8 cellular contexts compared by ENCODE assay signal in the genomic region with DNA sequence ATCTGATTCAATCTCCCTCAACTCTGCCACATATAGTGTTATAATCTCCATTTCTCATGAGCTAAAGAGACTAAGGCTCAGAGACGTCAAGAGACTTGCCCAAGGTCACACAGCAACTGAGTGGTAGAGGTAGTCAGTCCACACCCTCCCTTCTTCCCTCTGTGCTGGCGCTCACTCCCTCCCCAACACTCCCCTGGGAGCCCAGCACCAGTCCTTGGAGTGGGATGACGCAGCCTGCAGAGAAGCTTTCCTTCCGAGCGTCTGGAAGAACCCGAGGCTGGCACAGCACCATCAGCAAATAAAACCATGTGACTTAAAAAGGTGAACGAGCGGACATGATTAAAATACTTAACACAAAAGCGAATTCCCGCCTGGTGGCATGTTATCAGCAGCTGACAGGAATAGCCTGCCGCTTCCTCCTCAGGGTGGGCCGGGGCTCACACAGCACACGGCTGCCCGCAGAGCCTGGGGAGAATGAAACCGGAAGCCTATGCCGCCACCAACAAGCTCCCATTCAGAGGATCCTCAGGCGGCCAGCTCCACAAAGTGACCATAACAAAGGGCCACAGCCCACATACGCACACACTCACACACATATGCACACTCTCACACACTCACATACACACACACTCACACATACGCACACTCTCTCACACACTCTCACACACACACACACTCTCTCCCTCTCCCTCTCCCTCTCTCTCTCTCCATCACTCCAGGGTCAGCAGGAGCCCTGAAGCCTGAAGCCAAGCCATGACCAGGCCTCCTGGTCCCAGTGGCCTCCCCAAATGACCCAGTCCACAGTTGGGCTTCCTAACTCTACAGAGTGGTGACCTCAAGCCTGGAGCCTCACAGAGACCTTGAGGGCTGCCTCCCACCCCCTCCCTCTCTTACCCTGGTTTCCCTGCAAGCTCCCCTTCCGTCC.
A peak's percentile ranks its signal among the peaks of the same experiment; 100 is the strongest.
DNase-seq lines count a peak whose midpoint lies in the region; ATAC-seq and TF ChIP-seq lines count a peak whose summit lies in the region.

No MANE protein-coding gene starts in this region.

- POLR2A ChIA-PET in GM10248 (lab: Yijun Ruan, JAX) (no interaction called here), T-cell (lab: Charles Lee) (no interaction called here)

- H3K9ac ChIP-seq in endodermal cell (ENCODE audit: extremely low read depth, low read length, poor library complexity, severe bottlenecking) (no peak overlapping the region), mesendoderm (ENCODE audit: low read length) (peak overlapping the region; percentile 33)

- peak overlapping the region; percentile 8 for H2BK120ac ChIP-seq in mesendoderm (ENCODE audit: low read depth, low read length)

- WGBS in endodermal cell (ENCODE audit: insufficient coverage in 1 of 2, insufficient read length in 1 of 2), 2 experiments: 14 to 15% methylated on average over 11 to 20 of the region's 20 CpGs
- WGBS in mesendoderm (ENCODE audit: extremely low coverage, insufficient coverage, low lambda C conversion rate): 100% methylated on average over 1 of the region's 20 CpGs
- WGBS in tibial nerve, 2 donors: 30 to 34% methylated on average over 19 to 20 of the region's 20 CpGs

- ATAC-seq in HG03139 (IDR thresholded peaks at IDR 0.05; ENCODE audit: unreplicated experiment) (peak; percentile 32), T-cell (replicated peaks in 1 of 4) (peak; percentile 69 to 78 (median 72)), GM19452 (IDR thresholded peaks at IDR 0.05; ENCODE audit: unreplicated experiment) (no peak), HG03571 (IDR thresholded peaks at IDR 0.05; ENCODE audit: unreplicated experiment) (no peak)

- peak overlapping the region; percentile 86 for H3K56ac ChIP-seq in mesendoderm (ENCODE audit: low read length)

- H3K4me1 Mint-ChIP-seq in T-cell: peaks cover 37 to 53% (median 51%) of the 10 kb centered on the region in 3 donors
- H3K4me1 Mint-ChIP-seq in endodermal cell: peaks cover 50% of the 10 kb centered on the region

- H3K23ac ChIP-seq in mesendoderm (ENCODE audit: low read length): peak overlapping the region; percentile 7

- H3K27me3 ChIP-seq in endodermal cell (ENCODE audit: control insufficient read depth, insufficient read depth, low read length, poor library complexity, severe bottlenecking) (no peaks in the 10 kb centered on the region), mesendoderm (ENCODE audit: insufficient read depth, low read length, poor library complexity) (no peaks in the 10 kb centered on the region), tibial nerve (no peaks in the 10 kb centered on the region)

- TF ChIP-seq EP300 in tibial nerve (IDR thresholded peaks at IDR 0.05): peak; percentile 20 to 66

- H4K5ac ChIP-seq in mesendoderm (ENCODE audit: low read length): no peak overlapping the region

- H3K27ac ChIP-seq in endodermal cell (ENCODE audit: low read depth, low read length): peak overlapping the region; percentile 69
- peak overlapping the region; percentile 81 for H3K27ac ChIP-seq in mesendoderm (ENCODE audit: low read depth, low read length)
- peak overlapping the region in 3 of 4 donors; percentile 49 to 71 (median 68) for H3K27ac ChIP-seq in tibial nerve

- CTCF ChIA-PET in GM10248 (lab: Yijun Ruan, JAX): interaction anchor here (1.0 to 2.1 kb wide), 7 partner anchors 8 to 468 kb away, joined by 3 to 6 read pairs (median 4); no protein-coding TSS in a partner anchor
- CTCF ChIA-PET in T-cell (lab: Charles Lee): no interaction called here

- H3K18ac ChIP-seq in mesendoderm (ENCODE audit: low read length): peak overlapping the region; percentile 5

- H3K9me3 ChIP-seq in endodermal cell (ENCODE audit: control insufficient read depth, low read length) (no peaks in the 10 kb centered on the region), tibial nerve (no peaks in the 10 kb centered on the region)

- H3K36me3 Mint-ChIP-seq in T-cell (peaks cover 3% of the 10 kb centered on the region), endodermal cell (ENCODE audit: low read depth) (no peaks in the 10 kb centered on the region)

- peak overlapping the region; percentile 19 for H3K4me2 ChIP-seq in mesendoderm (ENCODE audit: low read length)

- peaks cover 29% of the 10 kb centered on the region for H3K4me1 ChIP-seq in endodermal cell (ENCODE audit: control insufficient read depth, insufficient read depth, low read length)
- peaks cover 24% of the 10 kb centered on the region for H3K4me1 ChIP-seq in mesendoderm (ENCODE audit: control insufficient read depth, low read depth, low read length)
- H3K4me1 ChIP-seq in tibial nerve: peaks cover 0 to 52% (median 22%) of the 10 kb centered on the region in 4 donors

- H3K79me2 ChIP-seq in mesendoderm (ENCODE audit: control insufficient read depth, insufficient read depth, low read length): no peaks in the 10 kb centered on the region

- H3K4me3 Mint-ChIP-seq in T-cell: peak overlapping the region; percentile 66 to 80 (median 77)
- peak overlapping the region; percentile 29 for H3K4me3 Mint-ChIP-seq in endodermal cell

- no peak overlapping the region for H3K4ac ChIP-seq in mesendoderm (ENCODE audit: low read depth, low read length)

- H2BK15ac ChIP-seq in mesendoderm (replicated peaks; ENCODE audit: low read depth): no peak overlapping the region

- H3K27ac Mint-ChIP-seq in T-cell: peak overlapping the region; percentile 53 to 57
- peak overlapping the region; percentile 89 for H3K27ac Mint-ChIP-seq in endodermal cell

- H3K27me3 Mint-ChIP-seq in T-cell (peaks cover 0 to 4% of the 10 kb centered on the region in 2 donors), endodermal cell (ENCODE audit: insufficient read depth) (no peaks in the 10 kb centered on the region)

- TF ChIP-seq CTCF in GM10248 (IDR thresholded peaks at IDR 0.05; ENCODE audit: control extremely low read depth, extremely low read depth, low read depth, missing control alignments) (no peak), endodermal cell (conservative IDR thresholded peaks at IDR 0.05) (no peak), tibial nerve (IDR thresholded peaks at IDR 0.05) (no peak)

- TF ChIP-seq POLR2A in tibial nerve (IDR thresholded peaks at IDR 0.05): no peak

- H4K8ac ChIP-seq in mesendoderm (ENCODE audit: low read depth, low read length): no peak overlapping the region

- H3K9me3 Mint-ChIP-seq in T-cell (no peaks in the 10 kb centered on the region), endodermal cell (no peaks in the 10 kb centered on the region)

- H3K36me3 ChIP-seq in endodermal cell (ENCODE audit: control insufficient read depth, insufficient read depth, low read length) (peaks cover 9% of the 10 kb centered on the region), mesendoderm (ENCODE audit: control insufficient read depth, insufficient read depth, low read length) (no peaks in the 10 kb centered on the region), tibial nerve (no peaks in the 10 kb centered on the region)

- peak overlapping the region; percentile 70 for H2BK5ac ChIP-seq in mesendoderm (ENCODE audit: low read length)

- H2AK5ac ChIP-seq in mesendoderm (ENCODE audit: low read length): peak overlapping the region; percentile 57

- peak; percentile 48 for DNase-seq in GM10248 (ENCODE audit: extremely low spot score)
- DNase-seq in T-cell: peak in 24 of 34 experiments; percentile 6 to 46 (median 20)
- peak; percentile 80 for DNase-seq in endodermal cell
- DNase-seq in mesendoderm: peak; percentile 93
- DNase-seq in tibial nerve (ENCODE audit: low spot score in 2 of 2): no peak

- H3K4me3 ChIP-seq in endodermal cell (ENCODE audit: low read length) (peak overlapping the region; percentile 62), mesendoderm (ENCODE audit: low read length) (no peak overlapping the region), tibial nerve (peak overlapping the region in 3 of 4 donors; percentile 2 to 35 (median 22))

- H3K79me1 ChIP-seq in mesendoderm (ENCODE audit: low read length): peaks cover 9% of the 10 kb centered on the region

Comparison
In these comparisons a context has a peak if more than half of its experiments do, and no peak if none do; other contexts are left out.
1. DNase-seq: peak in GM10248 (single experiment), T-cell (24 of 34), endodermal cell (single experiment) and mesendoderm (single experiment); none in tibial nerve (0 of 2).
2. ATAC-seq: peak in HG03139 (single experiment) and T-cell (4 of 4); none in GM19452 (single experiment) and HG03571 (single experiment).
3. Peak in every context shown above with its lines, with median percentiles within 50 percentile points of each other: H3K27ac ChIP-seq.